Comparison of ENCODE assay signal across 9 cellular contexts in genomic region chr4:7191546-7192251, GRCh38. TPM values are rescaled to one million over a fixed set of nuclear protein-coding genes. Genes with fewer than 3 reads are reported as not detected.
DNase-seq lines count a peak whose midpoint lies in the region; ATAC-seq and TF ChIP-seq lines count a peak whose summit lies in the region.
"Had no signal": no experiment of that assay in that cellular context is flagged by ENCODE, and none has a peak within 500 bp of the region (broad histone marks: within the 10 kb centered on the region; RNA-seq: fewer than 3 reads in every experiment).

No MANE protein-coding gene starts in this region.

- peaks cover 41% of the 10 kb centered on the region for H3K27me3 Mint-ChIP-seq in activated T-helper 1 cell treated with anti-CD3 and anti-CD28 coated beads, Interleukin-12 subunit alpha, Interleukin-12 subunit beta, Interleukin-2, Interleukin-4 antibody, amounts not matched to agents 30 ng/mL and 10 ng/mL and 1 ng/mL, durations not matched to agents 14 hours and 24 hours and 36 hours (ENCODE audit: insufficient read depth)
- H3K27me3 Mint-ChIP-seq in stimulated activated naive CD8-positive, alpha-beta T cell treated with anti-CD3 and anti-CD28 coated beads, Interleukin-15, amount 100 ng/mL, for 72 hours = peaks cover 93% of the 10 kb centered on the region

- DNase-seq in RWPE2 (ENCODE audit: low spot score) (no peak), NCI-H2227 treated with DMSO at 0.1 percent for 48 hours (lab: John Stamatoyannopoulos, UW) (no peak), NCI-H2081 (lab: John Stamatoyannopoulos, UW) (no peak)
- no peak for DNase-seq in activated T-helper 1 cell treated with anti-CD3 and anti-CD28 coated beads, Interleukin-12 subunit alpha, Interleukin-12 subunit beta, Interleukin-2, Interleukin-4 antibody, amounts not matched to agents 30 ng/mL and 10 ng/mL and 1 ng/mL, durations not matched to agents 14 hours and 24 hours and 36 hours (ENCODE audit: low spot score)
- no peak for DNase-seq in stimulated activated naive CD8-positive, alpha-beta T cell treated with anti-CD3 and anti-CD28 coated beads, Interleukin-15, amount 100 ng/mL, for 72 hours
- DNase-seq: SHP77 treated with DMSO at 0.1 percent for 48 hours had no signal

- 0 out of 2 replicates have a peak, but pooled peaks cover 2% of the 10 kb centered on the region for H3K4me1 ChIP-seq in ES-I3 (ENCODE audit: insufficient read depth, low read length)
- no peaks in the 10 kb centered on the region for H3K4me1 ChIP-seq in RWPE2 (ENCODE audit: insufficient read depth, poor library complexity, severe bottlenecking)
- peaks cover 6% of the 10 kb centered on the region for H3K4me1 ChIP-seq in iPS-18a (ENCODE audit: control insufficient read depth, low read depth, low read length)
- H3K4me1 ChIP-seq in rectal smooth muscle tissue (ENCODE audit: control insufficient read depth, insufficient read depth, low read length) = peaks cover 9% of the 10 kb centered on the region

- H3K9ac ChIP-seq in ES-I3 (ENCODE audit: low read depth, low read length) (peak overlapping the region; percentile 14; the same call in 1 of the 2 replicates), iPS-18a (ENCODE audit: low read length) (no peak overlapping the region), rectal smooth muscle tissue (ENCODE audit: low read length) (no peak overlapping the region)

- H3K27ac ChIP-seq in RWPE2 (ENCODE audit: poor library complexity, severe bottlenecking) (no peak overlapping the region), iPS-18a (ENCODE audit: low read length) (no peak overlapping the region), rectal smooth muscle tissue (ENCODE audit: low read depth, low read length) (no peak overlapping the region)

- H3K36me3 Mint-ChIP-seq in activated T-helper 1 cell treated with anti-CD3 and anti-CD28 coated beads, Interleukin-12 subunit alpha, Interleukin-12 subunit beta, Interleukin-2, Interleukin-4 antibody, amounts not matched to agents 30 ng/mL and 10 ng/mL and 1 ng/mL, durations not matched to agents 14 hours and 24 hours and 36 hours (ENCODE audit: low read depth) = no peaks in the 10 kb centered on the region

- TF ChIP-seq CTCF in RWPE2 (IDR thresholded peaks at IDR 0.05; ENCODE audit: poor library complexity, severe bottlenecking) = no peak

- H3K27ac Mint-ChIP-seq in activated T-helper 1 cell treated with anti-CD3 and anti-CD28 coated beads, Interleukin-12 subunit alpha, Interleukin-12 subunit beta, Interleukin-2, Interleukin-4 antibody, amounts not matched to agents 30 ng/mL and 10 ng/mL and 1 ng/mL, durations not matched to agents 14 hours and 24 hours and 36 hours = no peak overlapping the region
- no peak overlapping the region for H3K27ac Mint-ChIP-seq in stimulated activated naive CD8-positive, alpha-beta T cell treated with anti-CD3 and anti-CD28 coated beads, Interleukin-15, amount 100 ng/mL, for 72 hours

- H3K9me3 ChIP-seq in ES-I3 (ENCODE audit: control insufficient read depth, insufficient read depth, low read length) (no peaks in the 10 kb centered on the region), RWPE2 (ENCODE audit: severe bottlenecking) (no peaks in the 10 kb centered on the region), iPS-18a (ENCODE audit: control insufficient read depth, low read depth, low read length) (no peaks in the 10 kb centered on the region)

- H3K9me3 Mint-ChIP-seq in activated T-helper 1 cell treated with anti-CD3 and anti-CD28 coated beads, Interleukin-12 subunit alpha, Interleukin-12 subunit beta, Interleukin-2, Interleukin-4 antibody, amounts not matched to agents 30 ng/mL and 10 ng/mL and 1 ng/mL, durations not matched to agents 14 hours and 24 hours and 36 hours = no peaks in the 10 kb centered on the region
- H3K9me3 Mint-ChIP-seq in stimulated activated naive CD8-positive, alpha-beta T cell treated with anti-CD3 and anti-CD28 coated beads, Interleukin-15, amount 100 ng/mL, for 72 hours = no peaks in the 10 kb centered on the region

- ATAC-seq in RWPE2 (ENCODE audit: low read depth) = peak; percentile 17; the same call in 2 of the 3 replicates
- ATAC-seq in stimulated activated naive CD8-positive, alpha-beta T cell treated with anti-CD3 and anti-CD28 coated beads, Interleukin-15, amount 100 ng/mL, for 72 hours = no peak

- H3K4me3 Mint-ChIP-seq in activated T-helper 1 cell treated with anti-CD3 and anti-CD28 coated beads, Interleukin-12 subunit alpha, Interleukin-12 subunit beta, Interleukin-2, Interleukin-4 antibody, amounts not matched to agents 30 ng/mL and 10 ng/mL and 1 ng/mL, durations not matched to agents 14 hours and 24 hours and 36 hours = no peak overlapping the region
- H3K4me3 Mint-ChIP-seq in stimulated activated naive CD8-positive, alpha-beta T cell treated with anti-CD3 and anti-CD28 coated beads, Interleukin-15, amount 100 ng/mL, for 72 hours = peak overlapping the region in 1 of 2 donors; percentile 64

- intact Hi-C loops in activated T-helper 1 cell treated with anti-CD3 and anti-CD28 coated beads, Interleukin-12 subunit alpha, Interleukin-12 subunit beta, Interleukin-2, Interleukin-4 antibody, amounts not matched to agents 30 ng/mL and 10 ng/mL and 1 ng/mL, durations not matched to agents 14 hours and 24 hours and 36 hours (cut with micrococcal nuclease) = loop anchor here (5.0 to 10.0 kb wide), 4 partner anchors 143 to 796 kb away; no protein-coding TSS in a partner anchor

- peak overlapping the region; percentile 64 for H3K4me3 ChIP-seq in RWPE2 (ENCODE audit: severe bottlenecking)
- H3K4me3 ChIP-seq in iPS-18a (ENCODE audit: low read length) = peak overlapping the region; percentile 39
- H3K4me3 ChIP-seq in rectal smooth muscle tissue (ENCODE audit: low read length) = peak overlapping the region; percentile 33

- H3K36me3 ChIP-seq in ES-I3 (ENCODE audit: insufficient read depth, low read length) (no peaks in the 10 kb centered on the region), RWPE2 (ENCODE audit: low read depth) (no peaks in the 10 kb centered on the region), iPS-18a (ENCODE audit: control insufficient read depth, low read depth, low read length) (no peaks in the 10 kb centered on the region), rectal smooth muscle tissue (ENCODE audit: control insufficient read depth, insufficient read depth, low read length) (no peaks in the 10 kb centered on the region)

- H3K27me3 ChIP-seq in RWPE2 (ENCODE audit: insufficient read depth, poor library complexity, severe bottlenecking) (peaks cover 32% of the 10 kb centered on the region), iPS-18a (ENCODE audit: control insufficient read depth, insufficient read depth, low read length) (peaks cover 58% of the 10 kb centered on the region), rectal smooth muscle tissue (ENCODE audit: control insufficient read depth, insufficient read depth, low read length) (peaks cover 5% of the 10 kb centered on the region)

- no peaks in the 10 kb centered on the region for H3K4me1 Mint-ChIP-seq in activated T-helper 1 cell treated with anti-CD3 and anti-CD28 coated beads, Interleukin-12 subunit alpha, Interleukin-12 subunit beta, Interleukin-2, Interleukin-4 antibody, amounts not matched to agents 30 ng/mL and 10 ng/mL and 1 ng/mL, durations not matched to agents 14 hours and 24 hours and 36 hours (ENCODE audit: low read depth)
- no peaks in the 10 kb centered on the region for H3K4me1 Mint-ChIP-seq in stimulated activated naive CD8-positive, alpha-beta T cell treated with anti-CD3 and anti-CD28 coated beads, Interleukin-15, amount 100 ng/mL, for 72 hours

RNA-seq across cellular contexts. Expression of gene SORCS2, which starts 0.6 kb away (rescaled TPM):
- not detected in 2 replicates for total RNA-seq in activated T-helper 1 cell treated with anti-CD3 and anti-CD28 coated beads, Interleukin-12 subunit alpha, Interleukin-12 subunit beta, Interleukin-2, Interleukin-4 antibody, amounts not matched to agents 30 ng/mL and 10 ng/mL and 1 ng/mL, durations not matched to agents 14 hours and 24 hours and 36 hours
